18 cellular contexts compared by ENCODE assay signal in the genomic region with DNA sequence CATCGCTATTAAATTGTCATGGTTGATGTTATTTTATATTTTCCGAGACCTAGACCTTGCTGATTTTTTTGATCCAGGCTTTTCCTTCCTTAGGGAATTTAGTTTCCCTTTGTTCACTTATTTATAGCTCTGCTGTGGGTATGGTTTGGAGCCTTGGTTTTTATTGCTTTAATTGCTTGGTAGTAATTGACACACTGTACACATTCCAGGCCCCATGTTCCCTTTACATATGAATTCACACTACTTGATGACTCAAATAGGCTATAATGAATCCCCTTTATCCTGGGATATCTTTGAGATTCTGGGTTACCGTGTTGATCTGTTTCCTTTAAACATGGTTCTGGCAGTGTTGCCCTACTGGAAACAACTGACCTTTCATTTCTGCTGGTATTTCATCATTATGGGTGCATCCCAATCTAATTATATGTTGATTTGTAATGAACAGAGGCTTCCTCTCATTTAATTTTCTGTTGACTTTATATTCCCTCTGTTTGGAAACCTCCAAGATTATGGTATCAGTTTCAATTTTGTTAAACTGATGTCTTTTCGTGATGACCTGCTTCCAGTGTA.
DNase-seq lines count a peak whose midpoint lies in the region; ATAC-seq and TF ChIP-seq lines count a peak whose summit lies in the region.
"Had no signal": no experiment of that assay in that cellular context is flagged by ENCODE, and none has a peak within 500 bp of the region (broad histone marks: within the 10 kb centered on the region; RNA-seq: fewer than 3 reads in every experiment).

No MANE protein-coding gene starts in this region.

- TF ChIP-seq POLR2A in heart left ventricle (IDR thresholded peaks at IDR 0.05), result no peak
- no peak for TF ChIP-seq POLR2A in uterus (IDR thresholded peaks at IDR 0.05)

- H3K27me3 Mint-ChIP-seq in activated T-cell treated with anti-CD3 and anti-CD28 coated beads, Interleukin-2, amount 50 U/mL, for 72 hours (ENCODE audit: low read depth), result no peaks in the 10 kb centered on the region

- CTCF ChIA-PET in RWPE1 (lab: Yijun Ruan, JAX), result interaction anchor here (0.8 kb wide), 1 partner anchor 573 kb away, joined by 3 read pairs; no protein-coding TSS in a partner anchor

- ATAC-seq in heart left ventricle, result no peak
- no peak for ATAC-seq in activated T-cell treated with anti-CD3 and anti-CD28 coated beads, Interleukin-2, amount 50 U/mL, for 72 hours (replicated peaks in 1 of 2)
- ATAC-seq: A549 had no signal

- H3K27ac Mint-ChIP-seq in activated T-cell treated with anti-CD3 and anti-CD28 coated beads, Interleukin-2, amount 50 U/mL, for 72 hours, result no peak overlapping the region

- peaks cover 5 to 75% (median 57%) of the 10 kb centered on the region in 12 donors for H3K4me1 ChIP-seq in heart left ventricle
- peaks cover 77% of the 10 kb centered on the region for H3K4me1 ChIP-seq in hepatocyte (ENCODE audit: insufficient read depth)
- peaks cover 81% of the 10 kb centered on the region for H3K4me1 ChIP-seq in rectal smooth muscle tissue (ENCODE audit: control insufficient read depth, insufficient read depth, low read length)
- peaks cover 12 to 32% of the 10 kb centered on the region in 2 donors for H3K4me1 ChIP-seq in uterus

- no peaks in the 10 kb centered on the region for H4K20me1 ChIP-seq in hepatocyte (ENCODE audit: insufficient read depth, poor library complexity, severe bottlenecking)

- no peak overlapping the region for H3K4me2 ChIP-seq in hepatocyte
- H3K4me2 ChIP-seq: A549 had no signal

- 56 to 65% (median 58%) methylated on average over 4 of the region's 4 CpGs for WGBS in heart left ventricle, 4 donors
- WGBS in hepatocyte (ENCODE audit: low lambda C conversion rate, missing lambda C conversion rate), result 75% methylated on average over 4 of the region's 4 CpGs

- H3K9me3 ChIP-seq in heart left ventricle (no peaks in the 10 kb centered on the region), hepatocyte (ENCODE audit: low read depth) (no peaks in the 10 kb centered on the region), uterus (no peaks in the 10 kb centered on the region)
- H3K9me3 ChIP-seq: tibial artery had no signal

- H3K9ac ChIP-seq in rectal smooth muscle tissue (ENCODE audit: low read length), result no peak overlapping the region

- no peaks in the 10 kb centered on the region for H3K36me3 ChIP-seq in heart left ventricle
- H3K36me3 ChIP-seq in hepatocyte (replicated peaks; ENCODE audit: insufficient read depth, low read depth), result no peaks in the 10 kb centered on the region
- H3K36me3 ChIP-seq in rectal smooth muscle tissue (ENCODE audit: control insufficient read depth, insufficient read depth, low read length), result no peaks in the 10 kb centered on the region
- H3K36me3 ChIP-seq in uterus, result no peaks in the 10 kb centered on the region
- H3K36me3 ChIP-seq: tibial artery had no signal

- no peak for DNase-seq in heart left ventricle
- no peak for DNase-seq in cardiac septum (ENCODE audit: low spot score)
- no peak for DNase-seq in hepatocyte (ENCODE audit: low spot score)
- DNase-seq in uterus, result no peak
- no peak for DNase-seq in RWPE1 (ENCODE audit: low spot score)
- DNase-seq in AG08396 (ENCODE audit: low spot score), result no peak
- no peak for DNase-seq in activated T-cell treated with anti-CD3 and anti-CD28 coated beads, Interleukin-2, amount 50 U/mL, for 72 hours
- DNase-seq: activated CD4-positive, alpha-beta T cell treated with anti-CD3 and anti-CD28 coated beads, Interleukin-2, amount 50 U/mL, for 1 hour; activated naive CD4-positive, alpha-beta T cell treated with Interleukin-2 at 50 U/mL for 16 hours; DMS53; KG1; NCI-H1092 treated with DMSO at 0.1 percent for 48 hours; NCI-H2171; RPMI8226; tibial artery had no signal

- peaks cover 29% of the 10 kb centered on the region for H3K4me1 Mint-ChIP-seq in activated T-cell treated with anti-CD3 and anti-CD28 coated beads, Interleukin-2, amount 50 U/mL, for 72 hours (ENCODE audit: low read depth)

- H3K27ac ChIP-seq in heart left ventricle (peak overlapping the region in 11 of 12 donors; percentile 25 to 91 (median 84)), hepatocyte (peak overlapping the region; percentile 93), rectal smooth muscle tissue (ENCODE audit: low read depth, low read length) (peak overlapping the region; percentile 86), uterus (peak overlapping the region; percentile 90 to 94), RWPE1 (no peak overlapping the region)
- H3K27ac ChIP-seq: C4-2B had no signal

- no peaks in the 10 kb centered on the region for H3K9me2 ChIP-seq in hepatocyte (replicated peaks; ENCODE audit: insufficient read depth)

- POLR2A ChIA-PET in RWPE1 (lab: Yijun Ruan, JAX; ENCODE audit: low non-redundant PET), result no interaction called here

- H3K4me3 ChIP-seq in heart left ventricle (no peak overlapping the region), hepatocyte (no peak overlapping the region), rectal smooth muscle tissue (ENCODE audit: low read length) (no peak overlapping the region), uterus (no peak overlapping the region)
- H3K4me3 ChIP-seq: A549, tibial artery had no signal

- H3K36me3 Mint-ChIP-seq in activated T-cell treated with anti-CD3 and anti-CD28 coated beads, Interleukin-2, amount 50 U/mL, for 72 hours (ENCODE audit: insufficient read depth in 2 of 2), result no peaks in the 10 kb centered on the region

- intact Hi-C loops in heart left ventricle (cut with DNase I) (loop anchor here in 5 of 10 donors (1.0 to 10.0 kb wide), 4 partner anchors 99 to 301 kb away; no protein-coding TSS in a partner anchor), cardiac septum (cut with DNase I) (loop anchor here (2.0 to 10.0 kb wide), 3 partner anchors 99 to 431 kb away; no protein-coding TSS in a partner anchor), uterus (cut with DNase I; ENCODE audit: low total_unique reads) (loop anchor here (10.0 kb wide), 1 partner anchor 571 kb away; no protein-coding TSS in a partner anchor)

- H3K27me3 ChIP-seq in heart left ventricle (no peaks in the 10 kb centered on the region), hepatocyte (no peaks in the 10 kb centered on the region), rectal smooth muscle tissue (ENCODE audit: control insufficient read depth, insufficient read depth, low read length) (no peaks in the 10 kb centered on the region), uterus (no peaks in the 10 kb centered on the region)
- H3K27me3 ChIP-seq: tibial artery had no signal

- H2AFZ ChIP-seq in hepatocyte, result no peak overlapping the region

- H3K4me3 Mint-ChIP-seq in activated T-cell treated with anti-CD3 and anti-CD28 coated beads, Interleukin-2, amount 50 U/mL, for 72 hours, result no peak overlapping the region

- H3K79me2 ChIP-seq in hepatocyte, result no peaks in the 10 kb centered on the region

- H3K9me3 Mint-ChIP-seq in activated T-cell treated with anti-CD3 and anti-CD28 coated beads, Interleukin-2, amount 50 U/mL, for 72 hours, result no peaks in the 10 kb centered on the region

- TF ChIP-seq CTCF in heart left ventricle (IDR thresholded peaks at IDR 0.05) (no peak), hepatocyte (IDR thresholded peaks at IDR 0.05; ENCODE audit: poor library complexity) (no peak), uterus (IDR thresholded peaks at IDR 0.05) (no peak), RWPE1 (conservative IDR thresholded peaks at IDR 0.05; ENCODE audit: low read depth) (no peak)
